In the genomic region with DNA sequence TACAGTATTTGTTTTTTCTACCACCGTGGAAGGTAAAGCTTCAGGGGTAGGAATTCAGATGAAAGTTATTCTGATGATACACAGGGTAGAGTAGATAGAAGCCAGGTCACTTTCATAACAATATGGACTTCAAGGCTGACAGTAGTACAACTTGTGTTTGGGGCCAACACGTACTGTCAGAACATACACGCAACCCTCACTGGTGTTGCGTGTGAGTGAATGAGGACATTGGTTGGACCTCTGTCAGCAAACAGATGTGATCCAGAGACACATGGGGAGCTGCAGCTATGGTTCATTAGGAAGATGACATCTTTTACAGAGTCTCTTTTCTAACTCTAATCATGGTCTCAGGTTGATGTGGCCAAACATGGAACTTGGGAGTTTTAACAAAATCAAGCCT, we compare ENCODE assay signal across 1 cellular context.
TF ChIP-seq lines count a peak whose summit lies in the region.

No MANE protein-coding gene starts in this region.

TF ChIP-seq in GM23338, 12 proteins besides CTCF, POLR2A, EP300 and RAD21 (continued from another document):
- TF ChIP-seq JUNB (IDR thresholded peaks at IDR 0.05; ENCODE audit: unreplicated experiment) (no peak), CREB1 (CRISPR knock-in tag; IDR thresholded peaks at IDR 0.05; ENCODE audit: low read depth) (no peak), EZH2phosphoT487 (IDR thresholded peaks at IDR 0.05; ENCODE audit: unreplicated experiment) (no peak)
- TF ChIP-seq, protein P1, sequence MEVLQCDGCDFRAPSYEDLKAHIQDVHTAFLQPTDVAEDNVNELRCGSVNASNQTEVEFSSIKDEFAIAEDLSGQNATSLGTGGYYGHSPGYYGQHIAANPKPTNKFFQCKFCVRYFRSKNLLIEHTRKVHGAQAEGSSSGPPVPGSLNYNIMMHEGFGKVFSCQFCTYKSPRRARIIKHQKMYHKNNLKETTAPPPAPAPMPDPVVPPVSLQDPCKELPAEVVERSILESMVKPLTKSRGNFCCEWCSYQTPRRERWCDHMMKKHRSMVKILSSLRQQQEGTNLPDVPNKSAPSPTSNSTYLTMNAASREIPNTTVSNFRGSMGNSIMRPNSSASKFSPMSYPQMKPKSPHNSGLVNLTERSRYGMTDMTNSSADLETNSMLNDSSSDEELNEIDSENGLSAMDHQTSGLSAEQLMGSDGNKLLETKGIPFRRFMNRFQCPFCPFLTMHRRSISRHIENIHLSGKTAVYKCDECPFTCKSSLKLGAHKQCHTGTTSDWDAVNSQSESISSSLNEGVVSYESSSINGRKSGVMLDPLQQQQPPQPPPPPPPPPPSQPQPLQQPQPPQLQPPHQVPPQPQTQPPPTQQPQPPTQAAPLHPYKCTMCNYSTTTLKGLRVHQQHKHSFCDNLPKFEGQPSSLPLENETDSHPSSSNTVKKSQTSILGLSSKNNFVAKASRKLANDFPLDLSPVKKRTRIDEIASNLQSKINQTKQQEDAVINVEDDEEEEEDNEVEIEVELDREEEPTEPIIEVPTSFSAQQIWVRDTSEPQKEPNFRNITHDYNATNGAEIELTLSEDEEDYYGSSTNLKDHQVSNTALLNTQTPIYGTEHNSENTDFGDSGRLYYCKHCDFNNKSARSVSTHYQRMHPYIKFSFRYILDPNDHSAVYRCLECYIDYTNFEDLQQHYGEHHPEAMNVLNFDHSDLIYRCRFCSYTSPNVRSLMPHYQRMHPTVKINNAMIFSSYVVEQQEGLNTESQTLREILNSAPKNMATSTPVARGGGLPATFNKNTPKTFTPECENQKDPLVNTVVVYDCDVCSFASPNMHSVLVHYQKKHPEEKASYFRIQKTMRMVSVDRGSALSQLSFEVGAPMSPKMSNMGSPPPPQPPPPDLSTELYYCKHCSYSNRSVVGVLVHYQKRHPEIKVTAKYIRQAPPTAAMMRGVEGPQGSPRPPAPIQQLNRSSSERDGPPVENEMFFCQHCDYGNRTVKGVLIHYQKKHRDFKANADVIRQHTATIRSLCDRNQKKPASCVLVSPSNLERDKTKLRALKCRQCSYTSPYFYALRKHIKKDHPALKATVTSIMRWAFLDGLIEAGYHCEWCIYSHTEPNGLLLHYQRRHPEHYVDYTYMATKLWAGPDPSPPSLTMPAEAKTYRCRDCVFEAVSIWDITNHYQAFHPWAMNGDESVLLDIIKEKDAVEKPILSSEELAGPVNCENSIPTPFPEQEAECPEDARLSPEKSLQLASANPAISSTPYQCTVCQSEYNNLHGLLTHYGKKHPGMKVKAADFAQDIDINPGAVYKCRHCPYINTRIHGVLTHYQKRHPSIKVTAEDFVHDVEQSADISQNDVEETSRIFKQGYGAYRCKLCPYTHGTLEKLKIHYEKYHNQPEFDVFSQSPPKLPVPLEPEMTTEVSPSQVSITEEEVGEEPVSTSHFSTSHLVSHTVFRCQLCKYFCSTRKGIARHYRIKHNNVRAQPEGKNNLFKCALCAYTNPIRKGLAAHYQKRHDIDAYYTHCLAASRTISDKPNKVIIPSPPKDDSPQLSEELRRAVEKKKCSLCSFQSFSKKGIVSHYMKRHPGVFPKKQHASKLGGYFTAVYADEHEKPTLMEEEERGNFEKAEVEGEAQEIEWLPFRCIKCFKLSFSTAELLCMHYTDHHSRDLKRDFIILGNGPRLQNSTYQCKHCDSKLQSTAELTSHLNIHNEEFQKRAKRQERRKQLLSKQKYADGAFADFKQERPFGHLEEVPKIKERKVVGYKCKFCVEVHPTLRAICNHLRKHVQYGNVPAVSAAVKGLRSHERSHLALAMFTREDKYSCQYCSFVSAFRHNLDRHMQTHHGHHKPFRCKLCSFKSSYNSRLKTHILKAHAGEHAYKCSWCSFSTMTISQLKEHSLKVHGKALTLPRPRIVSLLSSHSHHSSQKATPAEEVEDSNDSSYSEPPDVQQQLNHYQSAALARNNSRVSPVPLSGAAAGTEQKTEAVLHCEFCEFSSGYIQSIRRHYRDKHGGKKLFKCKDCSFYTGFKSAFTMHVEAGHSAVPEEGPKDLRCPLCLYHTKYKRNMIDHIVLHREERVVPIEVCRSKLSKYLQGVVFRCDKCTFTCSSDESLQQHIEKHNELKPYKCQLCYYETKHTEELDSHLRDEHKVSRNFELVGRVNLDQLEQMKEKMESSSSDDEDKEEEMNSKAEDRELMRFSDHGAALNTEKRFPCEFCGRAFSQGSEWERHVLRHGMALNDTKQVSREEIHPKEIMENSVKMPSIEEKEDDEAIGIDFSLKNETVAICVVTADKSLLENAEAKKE (CRISPR knock-in tag; IDR thresholded peaks at IDR 0.05): no peak
- TF ChIP-seq, protein P2, sequence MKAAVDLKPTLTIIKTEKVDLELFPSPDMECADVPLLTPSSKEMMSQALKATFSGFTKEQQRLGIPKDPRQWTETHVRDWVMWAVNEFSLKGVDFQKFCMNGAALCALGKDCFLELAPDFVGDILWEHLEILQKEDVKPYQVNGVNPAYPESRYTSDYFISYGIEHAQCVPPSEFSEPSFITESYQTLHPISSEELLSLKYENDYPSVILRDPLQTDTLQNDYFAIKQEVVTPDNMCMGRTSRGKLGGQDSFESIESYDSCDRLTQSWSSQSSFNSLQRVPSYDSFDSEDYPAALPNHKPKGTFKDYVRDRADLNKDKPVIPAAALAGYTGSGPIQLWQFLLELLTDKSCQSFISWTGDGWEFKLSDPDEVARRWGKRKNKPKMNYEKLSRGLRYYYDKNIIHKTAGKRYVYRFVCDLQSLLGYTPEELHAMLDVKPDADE (IDR thresholded peaks at IDR 0.05): no peak
